Comparison of ENCODE assay signal across 11 cellular contexts in the genomic region with DNA sequence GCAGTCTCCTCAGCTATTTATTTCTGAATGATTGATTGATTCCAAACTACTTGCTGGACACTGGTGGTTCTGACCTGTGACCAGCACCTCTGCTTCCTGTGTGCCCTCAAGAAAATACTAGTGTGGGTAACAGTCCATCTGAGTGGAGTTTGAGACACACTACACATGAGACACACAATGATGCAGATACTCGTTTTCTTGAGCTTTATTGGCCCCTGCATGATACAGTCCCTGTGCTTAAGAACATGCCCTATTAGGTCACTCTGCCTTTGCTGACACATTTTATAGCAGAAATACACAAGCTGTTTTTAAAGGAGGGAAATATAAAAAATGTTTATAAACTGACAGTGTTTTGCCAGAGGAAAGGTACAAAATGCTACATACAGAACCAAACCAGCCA.
DNase-seq lines count a peak whose midpoint lies in the region; ATAC-seq and TF ChIP-seq lines count a peak whose summit lies in the region.
"Had no signal": no experiment of that assay in that cellular context is flagged by ENCODE, and none has a peak within 500 bp of the region (broad histone marks: within the 10 kb centered on the region; RNA-seq: fewer than 3 reads in every experiment).

No MANE protein-coding gene starts in this region.

- CTCF ChIA-PET in MCF 10A (lab: Yijun Ruan, JAX), result interaction anchor here (0.9 to 2.0 kb wide), 5 partner anchors 201 to 594 kb away, joined by 3 to 9 read pairs (median 6); no protein-coding TSS in a partner anchor

- DNase-seq in breast epithelium (ENCODE audit: low spot score in 2 of 2), result no peak
- DNase-seq in MCF 10A (ENCODE audit: unreplicated experiment), result no peak
- no peak for DNase-seq in activated naive CD8-positive, alpha-beta T cell treated with anti-CD3 and anti-CD28 coated beads, Interleukin-2, amount 50 U/mL, for 24 hours
- no peak for DNase-seq in memory B cell (ENCODE audit: low spot score in 2 of 2)
- no peak for DNase-seq in tibial nerve (ENCODE audit: low spot score in 2 of 2)
- no peak for DNase-seq in cortex of kidney (lab: John Stamatoyannopoulos, UW)
- DNase-seq in T-helper 1 cell, result no peak
- DNase-seq in left colon, result no peak
- DNase-seq: EL, NCI-H1436 treated with DMSO at 0.1 percent for 48 hours, NCI-H774 had no signal

- H3K27me3 ChIP-seq in breast epithelium (no peaks in the 10 kb centered on the region), tibial nerve (no peaks in the 10 kb centered on the region)

- 33 to 38% methylated on average over 1 of the region's 1 CpG for WGBS in tibial nerve, 2 donors

- H3K27ac Mint-ChIP-seq in MCF 10A (ENCODE audit: low read depth, unreplicated experiment) (no peak overlapping the region), memory B cell (peak overlapping the region; percentile 50)
- peak overlapping the region; percentile 42 for H3K27ac Mint-ChIP-seq in activated naive CD8-positive, alpha-beta T cell treated with anti-CD3 and anti-CD28 coated beads, Interleukin-2, amount 50 U/mL, for 24 hours

- BruUV-seq in MCF 10A (replicated peaks; lab: Mats Ljungman, UMichigan), result no TSS peak

- H3K9me3 ChIP-seq in breast epithelium (no peaks in the 10 kb centered on the region), tibial nerve (no peaks in the 10 kb centered on the region)

- no peaks in the 10 kb centered on the region for H3K4me1 ChIP-seq in breast epithelium
- peaks cover 0 to 67% (median 33%) of the 10 kb centered on the region in 4 donors for H3K4me1 ChIP-seq in tibial nerve

- no peak overlapping the region for H3K4me3 Mint-ChIP-seq in MCF 10A (ENCODE audit: unreplicated experiment)
- no peak overlapping the region for H3K4me3 Mint-ChIP-seq in activated naive CD8-positive, alpha-beta T cell treated with anti-CD3 and anti-CD28 coated beads, Interleukin-2, amount 50 U/mL, for 24 hours
- no peak overlapping the region for H3K4me3 Mint-ChIP-seq in memory B cell

- H3K4me3 ChIP-seq in breast epithelium, result no peak overlapping the region
- no peak overlapping the region for H3K4me3 ChIP-seq in tibial nerve

- POLR2A ChIA-PET in MCF 10A (lab: Yijun Ruan, JAX), result interaction anchor here (0.6 kb wide), 1 partner anchor 232 kb away, joined by 3 read pairs; no protein-coding TSS in a partner anchor

- H3K36me3 Mint-ChIP-seq in MCF 10A (ENCODE audit: insufficient read depth, unreplicated experiment) (peaks cover 76% of the 10 kb centered on the region), memory B cell (peaks cover 19% of the 10 kb centered on the region)
- H3K36me3 Mint-ChIP-seq in activated naive CD8-positive, alpha-beta T cell treated with anti-CD3 and anti-CD28 coated beads, Interleukin-2, amount 50 U/mL, for 24 hours (ENCODE audit: low read depth), result peaks cover 26% of the 10 kb centered on the region

- ATAC-seq in activated naive CD8-positive, alpha-beta T cell treated with anti-CD3 and anti-CD28 coated beads, Interleukin-2, amount 50 U/mL, for 24 hours, result no peak
- no peak for ATAC-seq in memory B cell (ENCODE audit: low read depth)
- no peak for ATAC-seq in left colon

- H3K4me1 Mint-ChIP-seq in MCF 10A (ENCODE audit: insufficient read depth, unreplicated experiment) (peaks cover 11% of the 10 kb centered on the region), memory B cell (peaks cover 18% of the 10 kb centered on the region)
- peaks cover 24% of the 10 kb centered on the region for H3K4me1 Mint-ChIP-seq in activated naive CD8-positive, alpha-beta T cell treated with anti-CD3 and anti-CD28 coated beads, Interleukin-2, amount 50 U/mL, for 24 hours

- H3K9me3 Mint-ChIP-seq in MCF 10A (ENCODE audit: unreplicated experiment), result no peaks in the 10 kb centered on the region
- no peaks in the 10 kb centered on the region for H3K9me3 Mint-ChIP-seq in activated naive CD8-positive, alpha-beta T cell treated with anti-CD3 and anti-CD28 coated beads, Interleukin-2, amount 50 U/mL, for 24 hours
- no peaks in the 10 kb centered on the region for H3K9me3 Mint-ChIP-seq in memory B cell

- H3K27ac ChIP-seq in breast epithelium (peak overlapping the region; percentile 26 to 40), tibial nerve (peak overlapping the region; percentile 38 to 84 (median 60))

- TF ChIP-seq POLR2A in breast epithelium (IDR thresholded peaks at IDR 0.05) (no peak), tibial nerve (IDR thresholded peaks at IDR 0.05) (no peak)

- intact Hi-C loops in breast epithelium (cut with DNase I; ENCODE audit: low total_unique reads), result no loop called here
- intact Hi-C loops in MCF 10A (cut with micrococcal nuclease), result no loop called here
- intact Hi-C loops in left colon (cut with DNase I, micrococcal nuclease), result no loop called here

- no peaks in the 10 kb centered on the region for H3K36me3 ChIP-seq in breast epithelium
- peaks cover 0 to 47% (median 0%) of the 10 kb centered on the region in 3 donors for H3K36me3 ChIP-seq in tibial nerve

- TF ChIP-seq CTCF in breast epithelium (IDR thresholded peaks at IDR 0.05) (no peak), MCF 10A (IDR thresholded peaks at IDR 0.05; ENCODE audit: unreplicated experiment) (no peak), tibial nerve (IDR thresholded peaks at IDR 0.05) (no peak)

- H3K27me3 Mint-ChIP-seq in MCF 10A (ENCODE audit: insufficient read depth, unreplicated experiment), result no peaks in the 10 kb centered on the region
- no peaks in the 10 kb centered on the region for H3K27me3 Mint-ChIP-seq in activated naive CD8-positive, alpha-beta T cell treated with anti-CD3 and anti-CD28 coated beads, Interleukin-2, amount 50 U/mL, for 24 hours
- H3K27me3 Mint-ChIP-seq in memory B cell, result no peaks in the 10 kb centered on the region

- no peak for TF ChIP-seq EP300 in tibial nerve (IDR thresholded peaks at IDR 0.05)
